14 cellular contexts compared by ENCODE assay signal in genomic region chr2:40401896-40402295, GRCh38. TPM values are rescaled to one million over a fixed set of nuclear protein-coding genes. Genes with fewer than 3 reads are reported as not detected.
DNase-seq lines count a peak whose midpoint lies in the region; TF ChIP-seq lines count a peak whose summit lies in the region.
"Had no signal": no experiment of that assay in that cellular context is flagged by ENCODE, and none has a peak within 500 bp of the region (broad histone marks: within the 10 kb centered on the region; RNA-seq: fewer than 3 reads in every experiment).

No MANE protein-coding gene starts in this region.

- peak overlapping the region in 1 of 2 experiments; percentile 60; a peak in 2 of 4 replicates for H3K27ac ChIP-seq in SK-N-SH (ENCODE audit: low read depth in 2 of 2, low read length in 1 of 2)
- H3K27ac ChIP-seq in CD4-positive, alpha-beta memory T cell (ENCODE audit: low read depth, low read length), result no peak overlapping the region
- H3K27ac ChIP-seq: prostate gland, vagina had no signal

- no peaks in the 10 kb centered on the region for H3K27me3 Mint-ChIP-seq in activated T-cell treated with anti-CD3 and anti-CD28 coated beads, Interleukin-2, amount 50 U/mL, for 24 hours
- H3K27me3 Mint-ChIP-seq in CD4-positive, alpha-beta memory T cell, result peaks cover 0 to 2% of the 10 kb centered on the region in 2 donors
- H3K27me3 Mint-ChIP-seq: CD4-positive, CD25-positive, alpha-beta regulatory T cell; effector memory CD8-positive, alpha-beta T cell had no signal

- H3K4me2 ChIP-seq in SK-N-SH, result peak overlapping the region; percentile 25; the same call in 1 of the 2 replicates

- H3K4me1 Mint-ChIP-seq in activated T-cell treated with anti-CD3 and anti-CD28 coated beads, Interleukin-2, amount 50 U/mL, for 24 hours (ENCODE audit: low read depth), result peaks cover 2% of the 10 kb centered on the region
- no peaks in the 10 kb centered on the region for H3K4me1 Mint-ChIP-seq in CD4-positive, alpha-beta memory T cell
- H3K4me1 Mint-ChIP-seq: CD4-positive, CD25-positive, alpha-beta regulatory T cell had no signal

- peak in 1 of 2 experiments; percentile 81; a peak in 1 of 4 replicates for TF ChIP-seq EP300 in SK-N-SH (IDR thresholded peaks at IDR 0.05; ENCODE audit: borderline replicate concordance in 1 of 2, low read depth in 1 of 2, low read length in 1 of 2)

- no peaks in the 10 kb centered on the region for H4K20me1 ChIP-seq in SK-N-SH (ENCODE audit: insufficient read depth)

- TF ChIP-seq CTCF in SK-N-SH (IDR thresholded peaks at IDR 0.05) (no peak), fibroblast of the aortic adventitia (IDR thresholded peaks at IDR 0.05; ENCODE audit: insufficient read depth, low read length) (no peak)

- no peak for TF ChIP-seq RAD21 in SK-N-SH (IDR thresholded peaks at IDR 0.05; ENCODE audit: low read length)

- no peaks in the 10 kb centered on the region for H3K36me3 ChIP-seq in SK-N-SH (replicated peaks in 1 of 2; ENCODE audit: control insufficient read depth in 1 of 2, insufficient read depth in 2 of 2, low read length in 1 of 2)
- no peaks in the 10 kb centered on the region for H3K36me3 ChIP-seq in CD4-positive, alpha-beta memory T cell (ENCODE audit: insufficient read depth, low read length)
- H3K36me3 ChIP-seq: prostate gland, vagina had no signal

- H3K4me3 ChIP-seq in SK-N-SH (ENCODE audit: low read depth in 2 of 2, low read length in 1 of 2) (no peak overlapping the region), fibroblast of the aortic adventitia (ENCODE audit: low read depth, low read length) (no peak overlapping the region)
- H3K4me3 ChIP-seq in CD4-positive, alpha-beta memory T cell (ENCODE audit: low read length in 2 of 2), result no peak overlapping the region
- H3K4me3 ChIP-seq: prostate gland, vagina had no signal

- H3K4me1 ChIP-seq in SK-N-SH (ENCODE audit: control insufficient read depth in 1 of 2, insufficient read depth in 2 of 2, low read depth in 1 of 2, low read length in 1 of 2), result peaks cover 0 to 29% of the 10 kb centered on the region in 2 experiments; a peak in 2 of 4 replicates
- H3K4me1 ChIP-seq in CD4-positive, alpha-beta memory T cell (ENCODE audit: insufficient read depth, low read length), result no peaks in the 10 kb centered on the region
- H3K4me1 ChIP-seq: prostate gland, vagina had no signal

- 22% methylated on average over 3 of the region's 3 CpGs for WGBS in SK-N-SH (ENCODE audit: low lambda C conversion rate)

- no peaks in the 10 kb centered on the region for H3K9me2 ChIP-seq in SK-N-SH

- no peaks in the 10 kb centered on the region for H3K9me3 Mint-ChIP-seq in activated T-cell treated with anti-CD3 and anti-CD28 coated beads, Interleukin-2, amount 50 U/mL, for 24 hours
- peaks cover 0 to 12% (median under 1%) of the 10 kb centered on the region in 8 donors for H3K9me3 Mint-ChIP-seq in CD4-positive, alpha-beta memory T cell

- H3K27me3 ChIP-seq in SK-N-SH (ENCODE audit: insufficient read depth), result no peaks in the 10 kb centered on the region
- H3K27me3 ChIP-seq in CD4-positive, alpha-beta memory T cell (ENCODE audit: insufficient read depth, low read length), result no peaks in the 10 kb centered on the region
- H3K27me3 ChIP-seq: vagina had no signal

- H3K9me3 ChIP-seq in SK-N-SH, result no peaks in the 10 kb centered on the region
- H3K9me3 ChIP-seq in CD4-positive, alpha-beta memory T cell (ENCODE audit: control insufficient read depth in 1 of 2, low read length in 2 of 2), result no peaks in the 10 kb centered on the region
- H3K9me3 ChIP-seq: prostate gland, vagina had no signal

- H3F3A ChIP-seq in SK-N-SH (replicated peaks; ENCODE audit: insufficient read depth), result peaks cover 25% of the 10 kb centered on the region

- H3K79me2 ChIP-seq in SK-N-SH (ENCODE audit: insufficient read depth), result no peaks in the 10 kb centered on the region; the same call in 1 of the 2 replicates

- H2AFZ ChIP-seq in SK-N-SH (ENCODE audit: low read depth), result peak overlapping the region; percentile 34

- H3K27ac Mint-ChIP-seq in activated T-cell treated with anti-CD3 and anti-CD28 coated beads, Interleukin-2, amount 50 U/mL, for 24 hours, result no peak overlapping the region
- no peak overlapping the region for H3K27ac Mint-ChIP-seq in CD4-positive, alpha-beta memory T cell
- H3K27ac Mint-ChIP-seq: CD4-positive, CD25-positive, alpha-beta regulatory T cell; effector memory CD8-positive, alpha-beta T cell had no signal

- peak; percentile 2 for DNase-seq in stimulated activated CD4-positive, alpha-beta T cell treated with anti-CD3 and anti-CD28 coated beads, Interleukin-15, amount 100 ng/mL, for 24 hours
- DNase-seq in stimulated activated CD4-positive, alpha-beta T cell treated with anti-CD3 and anti-CD28 coated beads, Interleukin-2, amount 100 ng/mL, for 48 hours, result no peak
- DNase-seq in SK-N-SH, result no peak
- peak; percentile 81 for DNase-seq in fibroblast of the aortic adventitia (ENCODE audit: low read depth)
- DNase-seq in activated T-cell treated with anti-CD3 and anti-CD28 coated beads, Interleukin-2, amount 50 U/mL, for 24 hours, result no peak
- DNase-seq in NOMO-1 treated with dmso at 0.1 percent for 144 hours (lab: John Stamatoyannopoulos, UW; ENCODE audit: unreplicated experiment), result no peak
- DNase-seq in CD4-positive, alpha-beta memory T cell, result no peak
- DNase-seq in NCI-H526 (lab: John Stamatoyannopoulos, UW), result no peak
- DNase-seq: activated effector memory CD4-positive, alpha-beta T cell treated with Interleukin-2 at 50 U/mL for 16 hours; CD4-positive, CD25-positive, alpha-beta regulatory T cell; effector memory CD8-positive, alpha-beta T cell; NCI-H82 had no signal

- H3K4me3 Mint-ChIP-seq in activated T-cell treated with anti-CD3 and anti-CD28 coated beads, Interleukin-2, amount 50 U/mL, for 24 hours, result no peak overlapping the region
- no peak overlapping the region for H3K4me3 Mint-ChIP-seq in CD4-positive, alpha-beta memory T cell
- H3K4me3 Mint-ChIP-seq: CD4-positive, CD25-positive, alpha-beta regulatory T cell; effector memory CD8-positive, alpha-beta T cell had no signal

- POLR2A ChIA-PET in SK-N-SH (lab: Yijun Ruan, JAX), result no interaction called here
- POLR2A ChIA-PET in CD4-positive, alpha-beta memory T cell (lab: Charles Lee; ENCODE audit: partially characterized antibody), result no interaction called here

- intact Hi-C loops in CD4-positive, alpha-beta memory T cell (cut with micrococcal nuclease), result no loop called here

- H3K36me3 Mint-ChIP-seq in activated T-cell treated with anti-CD3 and anti-CD28 coated beads, Interleukin-2, amount 50 U/mL, for 24 hours (ENCODE audit: low read depth), result no peaks in the 10 kb centered on the region
- no peaks in the 10 kb centered on the region for H3K36me3 Mint-ChIP-seq in CD4-positive, alpha-beta memory T cell
- H3K36me3 Mint-ChIP-seq: CD4-positive, CD25-positive, alpha-beta regulatory T cell had no signal

- CTCF ChIA-PET in SK-N-SH (lab: Yijun Ruan, JAX), result no interaction called here
- CTCF ChIA-PET in CD4-positive, alpha-beta memory T cell (lab: Charles Lee; ENCODE audit: partially characterized antibody), result no interaction called here

- no peak overlapping the region for H3K9ac ChIP-seq in SK-N-SH

TF ChIP-seq in SK-N-SH, 30 proteins besides CTCF, POLR2A, EP300 and RAD21 (continues in another document):
- no peak for TF ChIP-seq SIN3A (IDR thresholded peaks at IDR 0.05; ENCODE audit: borderline replicate concordance, low read depth, low read length)
- peak; percentile 80 for TF ChIP-seq YY1 (IDR thresholded peaks at IDR 0.05; ENCODE audit: low read depth)
- TF ChIP-seq MEF2A (IDR thresholded peaks at IDR 0.05; ENCODE audit: borderline replicate concordance, low read depth), result no peak
- TF ChIP-seq FOXM1 (IDR thresholded peaks at IDR 0.05; ENCODE audit: low read depth), result no peak
- TF ChIP-seq USF1 (IDR thresholded peaks at IDR 0.05; ENCODE audit: borderline replicate concordance, low read depth), result no peak
- TF ChIP-seq GATA2 (CRISPR knock-in tag; IDR thresholded peaks at IDR 0.05), result no peak
- no peak for TF ChIP-seq CHD2 (IDR thresholded peaks at IDR 0.05; ENCODE audit: low read length, partially characterized antibody)
- TF ChIP-seq ELF1 (IDR thresholded peaks at IDR 0.05), result no peak
- TF ChIP-seq PBX3 (IDR thresholded peaks at IDR 0.05), result peak; percentile 45; the same call in 1 of the 2 replicates
- TF ChIP-seq MAX (IDR thresholded peaks at IDR 0.05; ENCODE audit: low read depth), result 0 out of 2 replicates have a peak, but pooled peaks have one; percentile 45
- peak; percentile 30; the same call in 1 of the 2 replicates for TF ChIP-seq POLR2AphosphoS5 (IDR thresholded peaks at IDR 0.05; ENCODE audit: low read depth, low read length)
- no peak for TF ChIP-seq EZH2phosphoT487 (IDR thresholded peaks at IDR 0.05; ENCODE audit: borderline replicate concordance, low read depth)
- no peak for TF ChIP-seq MXI1 (IDR thresholded peaks at IDR 0.05; ENCODE audit: low read depth, low read length)
- TF ChIP-seq RCOR1 (IDR thresholded peaks at IDR 0.05; ENCODE audit: low read length), result no peak
- TF ChIP-seq GABPA (IDR thresholded peaks at IDR 0.05; ENCODE audit: low read depth), result no peak

RNA-seq across cellular contexts. Expression of gene SLC8A1, which starts 50.0 kb away (rescaled TPM):
- 3.2 and 4.6 TPM in 2 replicates for polyA plus RNA-seq in SK-N-SH (2012; rRNA removed)
- 4.1 and 4.4 TPM in 2 replicates for polyA plus RNA-seq in SK-N-SH (2012; cell fraction: cytosol; rRNA removed)
- 1.2 and 2.9 TPM in 2 replicates for polyA plus RNA-seq in SK-N-SH (2012; cell fraction: nucleus; rRNA removed)
- total RNA-seq in fibroblast of the aortic adventitia (ENCODE audit: low replicate concordance), result 39.1 and 112 TPM in 2 replicates
- total RNA-seq in CD4-positive, alpha-beta memory T cell, result under 1 TPM; 0.36 to 0.79 TPM
- not detected for polyA plus RNA-seq in CD4-positive, alpha-beta memory T cell
- total RNA-seq: CD4-positive, CD25-positive, alpha-beta regulatory T cell had no signal

Comparison
In these comparisons a context has a peak if more than half of its experiments do, and no peak if none do; other contexts are left out.
1. DNase-seq: peak in stimulated activated CD4-positive, alpha-beta T cell treated with anti-CD3 and anti-CD28 coated beads, Interleukin-15, amount 100 ng/mL, for 24 hours (single experiment) and fibroblast of the aortic adventitia (single experiment); none in stimulated activated CD4-positive, alpha-beta T cell treated with anti-CD3 and anti-CD28 coated beads, Interleukin-2, amount 100 ng/mL, for 48 hours (0 of 2), SK-N-SH (single experiment), activated T-cell treated with anti-CD3 and anti-CD28 coated beads, Interleukin-2, amount 50 U/mL, for 24 hours (single experiment), NOMO-1 treated with dmso at 0.1 percent for 144 hours (single experiment), CD4-positive, alpha-beta memory T cell (0 of 5) and NCI-H526 (0 of 2).
2. RNA of gene SLC8A1, which starts 50.0 kb away (total RNA-seq): 39.1 to 112 TPM in fibroblast of the aortic adventitia; 0.36 to 0.79 TPM in CD4-positive, alpha-beta memory T cell; every median in the first group is over 10 times any median in the second.